Comparison of ENCODE assay signal across 8 cellular contexts in the genomic region with DNA sequence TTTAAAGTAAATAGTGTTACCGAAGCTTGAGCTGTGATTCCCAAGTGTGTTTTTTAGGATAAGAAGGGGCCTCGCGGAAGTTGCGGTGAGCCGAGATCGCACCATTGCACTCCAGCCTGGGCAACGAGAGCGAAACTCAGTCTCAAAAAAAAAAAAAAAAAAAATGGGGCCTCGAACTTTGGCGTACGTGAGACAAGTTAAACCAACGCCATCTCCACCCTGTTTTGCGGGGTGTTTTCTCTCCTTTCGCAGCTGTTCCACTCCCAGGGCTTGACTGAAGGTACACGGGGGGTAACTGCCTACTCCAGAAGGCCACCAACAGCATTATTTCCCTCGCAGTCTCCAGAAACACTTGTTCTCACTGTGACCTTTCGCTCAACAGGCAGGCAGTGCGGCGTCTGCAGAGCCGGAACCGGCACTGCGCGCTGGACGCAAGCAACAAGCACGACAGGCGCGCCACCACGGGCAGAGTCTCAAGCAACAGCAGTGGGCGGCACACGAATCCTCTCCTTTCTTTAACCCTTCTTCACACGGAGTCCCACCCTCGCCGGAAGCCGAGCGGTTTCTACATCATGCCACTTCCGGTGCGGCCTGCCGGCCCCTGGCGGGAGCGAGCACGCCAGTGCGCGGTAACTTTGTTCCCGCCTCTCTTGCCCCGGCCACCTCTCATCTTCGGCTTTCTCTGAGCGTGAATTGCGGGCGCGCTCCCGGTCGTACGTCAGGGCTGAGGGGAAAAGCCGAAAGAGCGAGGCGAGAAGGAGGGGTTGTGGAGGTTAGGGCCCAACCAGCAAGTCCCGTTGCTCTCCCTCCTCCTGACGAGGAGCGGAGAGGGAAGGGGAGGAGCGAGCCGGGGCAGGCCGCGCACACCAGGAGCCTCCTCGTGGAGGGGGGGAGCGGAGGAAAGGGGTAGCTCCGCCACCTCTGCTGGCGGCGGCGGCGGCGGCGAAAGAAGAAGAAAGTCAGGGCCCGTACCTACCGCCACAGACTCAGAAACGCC. TPM values are rescaled to one million over a fixed set of nuclear protein-coding genes. Genes with fewer than 3 reads are reported as not detected.
DNase-seq lines count a peak whose midpoint lies in the region; ATAC-seq, FAIRE-seq and TF ChIP-seq lines count a peak whose summit lies in the region.

No MANE protein-coding gene starts in this region.

- FAIRE-seq in GM12891 (lab: Jason Lieb, UNC): peak; percentile 99

- H3K36me3 ChIP-seq in adipocyte (ENCODE audit: control insufficient read depth, insufficient read depth, low read length, severe bottlenecking): no peaks in the 10 kb centered on the region
- H3K36me3 ChIP-seq in ovary: no peaks in the 10 kb centered on the region
- no peaks in the 10 kb centered on the region for H3K36me3 ChIP-seq in thyroid gland

- WGBS in ovary, 3 donors: 0 to 1% (median 0%) methylated on average over 69 to 75 of the region's 75 CpGs
- WGBS in thyroid gland, 2 donors: 1% methylated on average over 58 to 66 of the region's 75 CpGs

- H3K9me3 ChIP-seq in adipocyte (ENCODE audit: control insufficient read depth, low read length) (no peaks in the 10 kb centered on the region), ovary (no peaks in the 10 kb centered on the region), thyroid gland (no peaks in the 10 kb centered on the region)

- H3K27ac ChIP-seq in ovary (peak overlapping the region; percentile 80 to 99), thyroid gland (peak overlapping the region; percentile 99)

- no peak for TF ChIP-seq EP300 in ovary (IDR thresholded peaks at IDR 0.05)

- ATAC-seq in HG02798 (IDR thresholded peaks at IDR 0.05; ENCODE audit: poor library complexity, unreplicated experiment): peak; percentile 78
- peak; percentile 92 for ATAC-seq in Right ventricle myocardium superior (ENCODE audit: poor library complexity)

- H3K27me3 ChIP-seq in adipocyte (replicated peaks; ENCODE audit: control insufficient read depth, insufficient read depth, low read length) (no peaks in the 10 kb centered on the region), ovary (no peaks in the 10 kb centered on the region), thyroid gland (no peaks in the 10 kb centered on the region)

- TF ChIP-seq POLR2A in GM12891 (IDR thresholded peaks at IDR 0.05; ENCODE audit: low read depth, low read length) (peak; percentile 98), ovary (IDR thresholded peaks at IDR 0.05) (peak; percentile 85), thyroid gland (IDR thresholded peaks at IDR 0.05) (peak; percentile 22 to 95)

- H3K4me1 ChIP-seq in adipocyte (ENCODE audit: control insufficient read depth, insufficient read depth, low read length) (peaks cover 15% of the 10 kb centered on the region), ovary (ENCODE audit: insufficient read depth) (peaks cover 5% of the 10 kb centered on the region), thyroid gland (peaks cover 13 to 19% of the 10 kb centered on the region in 2 donors)

- DNase-seq in GM12891 (ENCODE audit: insufficient read length, low spot score): peak; percentile 75
- peak; percentile 100 for DNase-seq in NCI-H1417 treated with DMSO at 0.1 percent for 48 hours (lab: John Stamatoyannopoulos, UW)
- peak; percentile 98 for DNase-seq in SW 1271 (lab: John Stamatoyannopoulos, UW)
- peak; percentile 99 for DNase-seq in adipocyte (ENCODE audit: low read depth)
- DNase-seq in Right ventricle myocardium superior: peak; percentile 99
- DNase-seq in ovary: peak; percentile 97 to 99 (median 98)
- DNase-seq in thyroid gland: peak; percentile 99

- intact Hi-C loops in Right ventricle myocardium superior (cut with DNase I): no loop called here
- intact Hi-C loops in ovary (cut with DNase I): no loop called here
- intact Hi-C loops in thyroid gland (cut with DNase I): loop anchor here (5.0 to 10.0 kb wide), 2 partner anchors 52 to 186 kb away; a partner anchor contains a TSS

- TF ChIP-seq CTCF in ovary (IDR thresholded peaks at IDR 0.05) (no peak), thyroid gland (IDR thresholded peaks at IDR 0.05) (peak in 1 of 6 experiments; percentile 21)

- H3K4me3 ChIP-seq in adipocyte (ENCODE audit: low read length): peak overlapping the region; percentile 97
- H3K4me3 ChIP-seq in ovary: peak overlapping the region; percentile 92
- peak overlapping the region; percentile 55 to 94 (median 84) for H3K4me3 ChIP-seq in thyroid gland (replicated peaks in 1 of 3)

- H3K9ac ChIP-seq in adipocyte (ENCODE audit: low read length): peak overlapping the region; percentile 99

TF ChIP-seq in GM12891, 5 proteins besides CTCF, POLR2A, EP300 and RAD21:
- TF ChIP-seq SPI1 (IDR thresholded peaks at IDR 0.05; ENCODE audit: low read depth, low read length) (no peak), POLR2AphosphoS5 (IDR thresholded peaks at IDR 0.05; ENCODE audit: low read depth, low read length) (peak; percentile 99), POU2F2 (IDR thresholded peaks at IDR 0.05; ENCODE audit: low read depth, low read length) (peak; percentile 88), TAF1 (IDR thresholded peaks at IDR 0.05; ENCODE audit: low read depth, low read length) (peak; percentile 98), PAX5 (IDR thresholded peaks at IDR 0.05; ENCODE audit: insufficient read depth, low read length, severe bottlenecking) (no peak)

RNA-seq across cellular contexts. Expression of a gene that starts 0.8 kb away (rescaled TPM):
- polyA plus RNA-seq in GM12891 (2012; ENCODE audit: low read depth, missing spikeins): 14.7 TPM
- total RNA-seq in Right ventricle myocardium superior: 18.1 TPM
- 100 to 1,000 TPM in 1 of 7 donors, 10 to 100 TPM in 6; 62.7 to 124 (median 81.3) TPM for total RNA-seq in ovary
- polyA plus RNA-seq in ovary: 10 to 100 TPM; 25.9 to 61.5 TPM
- 100 to 1,000 TPM; 131 to 191 (median 141) TPM for total RNA-seq in thyroid gland

Comparison
In these comparisons a context has a peak if more than half of its experiments do, and no peak if none do; other contexts are left out.
1. Peak in every context shown above with its lines: DNase-seq, ATAC-seq, H3K4me3 ChIP-seq and H3K27ac ChIP-seq.